Comparison of ENCODE assay signal across 20 cellular contexts in the genomic region with DNA sequence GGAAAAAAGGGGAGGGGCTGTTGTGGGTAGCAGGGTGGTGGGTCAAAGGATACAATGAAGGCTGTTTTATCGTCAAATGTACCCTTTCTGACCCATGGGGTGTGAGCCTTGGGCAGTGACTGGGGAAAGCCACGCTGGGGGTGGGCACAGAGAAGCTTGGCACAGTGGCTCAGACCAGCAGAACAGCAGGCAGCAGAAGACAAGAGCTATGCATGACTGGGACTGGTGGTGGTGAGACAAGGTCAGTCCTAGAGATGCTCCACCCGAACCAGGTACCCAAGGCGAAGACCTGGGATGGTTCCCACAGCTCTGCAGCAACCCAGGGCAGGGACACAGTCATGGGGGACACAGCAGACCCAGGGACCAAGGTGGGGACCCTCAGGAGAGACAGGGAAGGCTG. TPM values are rescaled to one million over a fixed set of nuclear protein-coding genes. Genes with fewer than 3 reads are reported as not detected.
DNase-seq lines count a peak whose midpoint lies in the region; ATAC-seq and TF ChIP-seq lines count a peak whose summit lies in the region.
"Had no signal": no experiment of that assay in that cellular context is flagged by ENCODE, and none has a peak within 500 bp of the region (broad histone marks: within the 10 kb centered on the region; RNA-seq: fewer than 3 reads in every experiment).

No MANE protein-coding gene starts in this region.

- H3K27me3 Mint-ChIP-seq in activated CD4-positive, alpha-beta memory T cell treated with anti-CD3 and anti-CD28 coated beads, Interleukin-2, amount 10 ng/mL, durations not matched to agents 7 days and 5 days: no peaks in the 10 kb centered on the region
- H3K27me3 Mint-ChIP-seq in activated CD4-positive, alpha-beta memory T cell treated with anti-CD3 and anti-CD28 coated beads for 36 hours: no peaks in the 10 kb centered on the region
- H3K27me3 Mint-ChIP-seq in effector memory CD8-positive, alpha-beta T cell: no peaks in the 10 kb centered on the region
- H3K27me3 Mint-ChIP-seq: activated CD4-positive, alpha-beta T cell treated with anti-CD3 and anti-CD28 coated beads, Interleukin-2, amount 10 ng/mL, durations not matched to agents 24 days and 14 days; activated naive CD8-positive, alpha-beta T cell; stimulated activated naive CD8-positive, alpha-beta T cell treated with anti-CD3 and anti-CD28 coated beads, Interleukin-15, Interleukin-2, amounts not matched to agents 100 ng/mL and 50 ng/mL, for 24 hours had no signal

- TF ChIP-seq CTCF in DOHH2 (IDR thresholded peaks at IDR 0.05; ENCODE audit: low read depth, low read length, poor library complexity, severe bottlenecking) (no peak), PC-3 (conservative IDR thresholded peaks at IDR 0.05; ENCODE audit: low read depth, low read length) (no peak)

- POLR2A ChIA-PET in activated CD4-positive, alpha-beta memory T cell treated with anti-CD3 and anti-CD28 coated beads, Interleukin-2, amount 10 ng/mL, durations not matched to agents 7 days and 5 days (lab: Charles Lee): no interaction called here
- POLR2A ChIA-PET in activated CD4-positive, alpha-beta memory T cell treated with anti-CD3 and anti-CD28 coated beads for 36 hours (lab: Charles Lee): no interaction called here
- POLR2A ChIA-PET in PC-3 (lab: Charles Lee; ENCODE audit: unreplicated experiment): no interaction called here

- H3F3A ChIP-seq in DOHH2 (ENCODE audit: control insufficient read depth, insufficient read depth): peaks cover 14% of the 10 kb centered on the region
- H3F3A ChIP-seq in PC-3 (ENCODE audit: low read length, unreplicated experiment): no peaks in the 10 kb centered on the region

- H3K14ac ChIP-seq in trophoblast cell (ENCODE audit: low read length): peak overlapping the region; percentile 38

- H3K27ac Mint-ChIP-seq in activated CD4-positive, alpha-beta memory T cell treated with anti-CD3 and anti-CD28 coated beads, Interleukin-2, amount 10 ng/mL, durations not matched to agents 7 days and 5 days: no peak overlapping the region
- no peak overlapping the region for H3K27ac Mint-ChIP-seq in activated CD4-positive, alpha-beta memory T cell treated with anti-CD3 and anti-CD28 coated beads for 36 hours
- H3K27ac Mint-ChIP-seq in effector memory CD8-positive, alpha-beta T cell: peak overlapping the region; percentile 89 to 93
- H3K27ac Mint-ChIP-seq: activated naive CD8-positive, alpha-beta T cell; stimulated activated naive CD8-positive, alpha-beta T cell treated with anti-CD3 and anti-CD28 coated beads, Interleukin-15, Interleukin-2, amounts not matched to agents 100 ng/mL and 50 ng/mL, for 24 hours had no signal

- no peak overlapping the region for H3K23ac ChIP-seq in trophoblast cell (ENCODE audit: low read length)

- no peaks in the 10 kb centered on the region for H3K9me3 Mint-ChIP-seq in activated CD4-positive, alpha-beta memory T cell treated with anti-CD3 and anti-CD28 coated beads, Interleukin-2, amount 10 ng/mL, durations not matched to agents 7 days and 5 days
- H3K9me3 Mint-ChIP-seq in activated CD4-positive, alpha-beta memory T cell treated with anti-CD3 and anti-CD28 coated beads for 36 hours: no peaks in the 10 kb centered on the region
- H3K9me3 Mint-ChIP-seq in effector memory CD8-positive, alpha-beta T cell: no peaks in the 10 kb centered on the region
- H3K9me3 Mint-ChIP-seq: activated CD4-positive, alpha-beta T cell treated with anti-CD3 and anti-CD28 coated beads, Interleukin-2, amount 10 ng/mL, durations not matched to agents 24 days and 14 days; stimulated activated naive CD8-positive, alpha-beta T cell treated with anti-CD3 and anti-CD28 coated beads, Interleukin-15, Interleukin-2, amounts not matched to agents 100 ng/mL and 50 ng/mL, for 24 hours had no signal

- no TSS peak for BruUV-seq in PC-3 (replicated peaks; lab: Mats Ljungman, UMichigan)

- peak overlapping the region; percentile 12 for H2BK120ac ChIP-seq in trophoblast cell (ENCODE audit: insufficient read depth, low read length, poor library complexity)

- H4K8ac ChIP-seq in trophoblast cell (ENCODE audit: low read depth, low read length): peak overlapping the region; percentile 5

- no peak overlapping the region for H4K12ac ChIP-seq in trophoblast cell (ENCODE audit: low read depth, low read length)

- H3K36me3 ChIP-seq in DOHH2 (ENCODE audit: control insufficient read depth, low read length) (peaks cover 68% of the 10 kb centered on the region), trophoblast cell (ENCODE audit: control insufficient read depth in 1 of 2, insufficient read depth in 2 of 2, low read length in 2 of 2) (peaks cover 33% of the 10 kb centered on the region in 2 experiments), PC-3 (ENCODE audit: low read depth, low read length) (no peaks in the 10 kb centered on the region; the same call in 1 of the 2 replicates)

- H3K4me2 ChIP-seq in DOHH2 (ENCODE audit: low read length) (peak overlapping the region; percentile 90), trophoblast cell (ENCODE audit: low read length) (no peak overlapping the region), PC-3 (ENCODE audit: low read length) (no peak overlapping the region)

- H3K79me1 ChIP-seq in trophoblast cell (ENCODE audit: low read length): peaks cover 8% of the 10 kb centered on the region

- H3K36me3 Mint-ChIP-seq in activated CD4-positive, alpha-beta memory T cell treated with anti-CD3 and anti-CD28 coated beads, Interleukin-2, amount 10 ng/mL, durations not matched to agents 7 days and 5 days (ENCODE audit: low read depth): peaks cover 22% of the 10 kb centered on the region
- peaks cover 6% of the 10 kb centered on the region for H3K36me3 Mint-ChIP-seq in activated CD4-positive, alpha-beta memory T cell treated with anti-CD3 and anti-CD28 coated beads for 36 hours
- peaks cover 12% of the 10 kb centered on the region for H3K36me3 Mint-ChIP-seq in effector memory CD8-positive, alpha-beta T cell (ENCODE audit: insufficient read depth)

- peak; percentile 13 for DNase-seq in activated CD4-positive, alpha-beta memory T cell treated with anti-CD3 and anti-CD28 coated beads, Interleukin-2, amount 10 ng/mL, durations not matched to agents 7 days and 5 days
- DNase-seq in activated CD4-positive, alpha-beta memory T cell treated with anti-CD3 and anti-CD28 coated beads for 36 hours: no peak
- no peak for DNase-seq in effector memory CD8-positive, alpha-beta T cell
- DNase-seq in trophoblast cell (no peak), PC-3 (no peak), amniotic stem cell (lab: John Stamatoyannopoulos, UW) (no peak)
- DNase-seq: 8988T; activated CD4-positive, alpha-beta T cell treated with anti-CD3 and anti-CD28 coated beads, Interleukin-2, amount 10 ng/mL, durations not matched to agents 24 days and 14 days; activated T-cell treated with anti-CD3 and anti-CD28 coated beads, Interleukin-2, amount 50 U/mL, for 1 hour; BE2C; NCI-H1105 treated with DMSO at 0.1 percent for 48 hours; NCI-H2107; NK-92 treated with Interleukin-12 subunit alpha and Interleukin-12 subunit beta, amount 100 ng/mL, for 24 hours; small intestine; stimulated activated CD4-positive, alpha-beta T cell treated with anti-CD3 and anti-CD28 coated beads, Interleukin-2, amount 100 ng/mL, for 48 hours; transverse colon had no signal

- CTCF ChIA-PET in activated CD4-positive, alpha-beta memory T cell treated with anti-CD3 and anti-CD28 coated beads, Interleukin-2, amount 10 ng/mL, durations not matched to agents 7 days and 5 days (lab: Charles Lee): no interaction called here
- CTCF ChIA-PET in activated CD4-positive, alpha-beta memory T cell treated with anti-CD3 and anti-CD28 coated beads for 36 hours (lab: Charles Lee): interaction anchor here (1.3 to 1.6 kb wide), 2 partner anchors 9 to 65 kb away, joined by 3 to 9 read pairs; no protein-coding TSS in a partner anchor
- CTCF ChIA-PET in PC-3 (lab: Charles Lee): no interaction called here

- H2BK5ac ChIP-seq in trophoblast cell (ENCODE audit: low read depth, low read length, poor library complexity): peak overlapping the region; percentile 34

- H3K4me3 ChIP-seq in DOHH2 (ENCODE audit: low read length) (peak overlapping the region; percentile 70), trophoblast cell (ENCODE audit: low read depth, low read length) (no peak overlapping the region), PC-3 (ENCODE audit: low read length) (no peak overlapping the region)
- H3K4me3 ChIP-seq: transverse colon had no signal

- H2AK5ac ChIP-seq in trophoblast cell (ENCODE audit: low read length): no peak overlapping the region

- H3K27me3 ChIP-seq in DOHH2 (ENCODE audit: control insufficient read depth, low read length): no peaks in the 10 kb centered on the region
- H3K27me3 ChIP-seq in trophoblast cell (ENCODE audit: insufficient read depth, low read length): no peaks in the 10 kb centered on the region
- no peaks in the 10 kb centered on the region for H3K27me3 ChIP-seq in PC-3 (ENCODE audit: low read length)
- H3K27me3 ChIP-seq: BE2C, transverse colon had no signal

- peaks cover 100% of the 10 kb centered on the region for H3K4me1 ChIP-seq in DOHH2 (ENCODE audit: control insufficient read depth, low read length)
- H3K4me1 ChIP-seq in trophoblast cell (ENCODE audit: control insufficient read depth in 1 of 2, insufficient read depth in 2 of 2, low read length in 2 of 2): peaks cover 45 to 66% of the 10 kb centered on the region in 2 experiments
- H3K4me1 ChIP-seq in PC-3 (ENCODE audit: insufficient read depth, low read length): no peaks in the 10 kb centered on the region

- intact Hi-C loops in activated CD4-positive, alpha-beta memory T cell treated with anti-CD3 and anti-CD28 coated beads for 36 hours (cut with micrococcal nuclease): no loop called here
- intact Hi-C loops in PC-3 (cut with micrococcal nuclease): no loop called here

- H3K4me1 Mint-ChIP-seq in activated CD4-positive, alpha-beta memory T cell treated with anti-CD3 and anti-CD28 coated beads, Interleukin-2, amount 10 ng/mL, durations not matched to agents 7 days and 5 days: peaks cover 9% of the 10 kb centered on the region
- H3K4me1 Mint-ChIP-seq in activated CD4-positive, alpha-beta memory T cell treated with anti-CD3 and anti-CD28 coated beads for 36 hours (ENCODE audit: low read depth): no peaks in the 10 kb centered on the region
- H3K4me1 Mint-ChIP-seq in effector memory CD8-positive, alpha-beta T cell (ENCODE audit: low read depth in 2 of 2): peaks cover 21 to 29% of the 10 kb centered on the region in 2 donors

- peak overlapping the region; percentile 37 for H3K4ac ChIP-seq in trophoblast cell (ENCODE audit: low read depth, low read length)

- H3K79me2 ChIP-seq in DOHH2 (ENCODE audit: control insufficient read depth, low read length) (peaks cover 89% of the 10 kb centered on the region), trophoblast cell (ENCODE audit: control insufficient read depth, insufficient read depth, low read length, poor library complexity) (peaks cover 4% of the 10 kb centered on the region), PC-3 (ENCODE audit: low read length) (peaks cover 11% of the 10 kb centered on the region; the same call in 1 of the 2 replicates)

- H3K27ac ChIP-seq in DOHH2 (ENCODE audit: low read depth, low read length) (peak overlapping the region; percentile 91), trophoblast cell (ENCODE audit: low read depth, low read length) (no peak overlapping the region), PC-3 (ENCODE audit: low read length) (no peak overlapping the region)
- H3K27ac ChIP-seq: transverse colon had no signal

- peak overlapping the region; percentile 58 for H4K91ac ChIP-seq in trophoblast cell (ENCODE audit: low read depth, low read length)

- H4K20me1 ChIP-seq in DOHH2 (ENCODE audit: control insufficient read depth, insufficient read depth, low read depth, low read length) (peaks cover 12% of the 10 kb centered on the region; the same call in 1 of the 2 replicates), PC-3 (ENCODE audit: low read length) (no peaks in the 10 kb centered on the region)

- no CpG with 5 or more reads among the region's 4 CpGs for WGBS in trophoblast cell (ENCODE audit: extremely low coverage, insufficient coverage, insufficient read length)

- peak overlapping the region; percentile 9 for H2AFZ ChIP-seq in trophoblast cell (ENCODE audit: insufficient read depth, low read length, poor library complexity)
- no peak overlapping the region for H2AFZ ChIP-seq in PC-3 (ENCODE audit: low read length)

- H3K9me3 ChIP-seq in DOHH2 (ENCODE audit: control insufficient read depth, insufficient read depth, low read length) (no peaks in the 10 kb centered on the region), trophoblast cell (ENCODE audit: insufficient read depth, low read depth, low read length) (peaks cover 3% of the 10 kb centered on the region), PC-3 (ENCODE audit: low read length) (no peaks in the 10 kb centered on the region)
- H3K9me3 ChIP-seq: BE2C, transverse colon had no signal

- no peak for ATAC-seq in effector memory CD8-positive, alpha-beta T cell (replicated peaks)
- no peak for ATAC-seq in HG03432 (IDR thresholded peaks at IDR 0.05; ENCODE audit: unreplicated experiment)
- no peak for ATAC-seq in PC-3

- peak overlapping the region; percentile 16 for H2BK12ac ChIP-seq in trophoblast cell (ENCODE audit: low read length)

- H3K18ac ChIP-seq in trophoblast cell (ENCODE audit: low read length): peak overlapping the region; percentile 63

- H3K9me2 ChIP-seq in DOHH2 (replicated peaks; ENCODE audit: control insufficient read depth, low read length) (no peaks in the 10 kb centered on the region), PC-3 (replicated peaks; ENCODE audit: low read length) (no peaks in the 10 kb centered on the region)

- no peak overlapping the region for H3K9ac ChIP-seq in trophoblast cell (ENCODE audit: low read length)
- H3K9ac ChIP-seq in PC-3 (ENCODE audit: low read length): no peak overlapping the region

- no peak overlapping the region for H3K4me3 Mint-ChIP-seq in activated CD4-positive, alpha-beta memory T cell treated with anti-CD3 and anti-CD28 coated beads, Interleukin-2, amount 10 ng/mL, durations not matched to agents 7 days and 5 days
- H3K4me3 Mint-ChIP-seq in activated CD4-positive, alpha-beta memory T cell treated with anti-CD3 and anti-CD28 coated beads for 36 hours: no peak overlapping the region
- no peak overlapping the region for H3K4me3 Mint-ChIP-seq in effector memory CD8-positive, alpha-beta T cell
- H3K4me3 Mint-ChIP-seq: activated CD4-positive, alpha-beta T cell treated with anti-CD3 and anti-CD28 coated beads, Interleukin-2, amount 10 ng/mL, durations not matched to agents 24 days and 14 days; activated naive CD8-positive, alpha-beta T cell; stimulated activated naive CD8-positive, alpha-beta T cell treated with anti-CD3 and anti-CD28 coated beads, Interleukin-15, Interleukin-2, amounts not matched to agents 100 ng/mL and 50 ng/mL, for 24 hours had no signal

RNA-seq across cellular contexts. Expression of gene BICD2, which starts 38.3 kb away (rescaled TPM):
- total RNA-seq in activated CD4-positive, alpha-beta memory T cell treated with anti-CD3 and anti-CD28 coated beads, Interleukin-2, amount 10 ng/mL, durations not matched to agents 7 days and 5 days: 10 to 100 TPM; 27.0 to 28.2 TPM
- 10 to 100 TPM; 16.5 to 17.2 TPM for total RNA-seq in activated CD4-positive, alpha-beta memory T cell treated with anti-CD3 and anti-CD28 coated beads for 36 hours
- 25.7 and 26.4 TPM in 2 replicates for polyA plus RNA-seq in trophoblast cell (2013)
- total RNA-seq in PC-3 (2014; rRNA removed): 26.3 and 36.9 TPM in 2 replicates

RNA-seq across cellular contexts. Expression of gene IPPK, which starts 56.4 kb away (rescaled TPM):
- 10 to 100 TPM; 11.4 to 11.5 TPM for total RNA-seq in activated CD4-positive, alpha-beta memory T cell treated with anti-CD3 and anti-CD28 coated beads, Interleukin-2, amount 10 ng/mL, durations not matched to agents 7 days and 5 days
- total RNA-seq in activated CD4-positive, alpha-beta memory T cell treated with anti-CD3 and anti-CD28 coated beads for 36 hours: 10 to 100 TPM; 10.8 to 11.0 TPM
- polyA plus RNA-seq in trophoblast cell (2013): 7.8 and 8.4 TPM in 2 replicates
- 10.6 and 13.2 TPM in 2 replicates for total RNA-seq in PC-3 (2014; rRNA removed)

Comparison
In these comparisons a context has a peak if more than half of its experiments do, and no peak if none do; other contexts are left out.
1. H3K27ac Mint-ChIP-seq: peak in effector memory CD8-positive, alpha-beta T cell (2 of 2); none in activated CD4-positive, alpha-beta memory T cell treated with anti-CD3 and anti-CD28 coated beads, Interleukin-2, amount 10 ng/mL, durations not matched to agents 7 days and 5 days (single experiment) and activated CD4-positive, alpha-beta memory T cell treated with anti-CD3 and anti-CD28 coated beads for 36 hours (single experiment).